In genomic region chr7:31251441-31251840, GRCh38 we compare ENCODE assay signal across 1 cellular context.
TF ChIP-seq lines count a peak whose summit lies in the region.

No MANE protein-coding gene starts in this region.

TF ChIP-seq in H1, 55 proteins besides CTCF, POLR2A, EP300 and RAD21 (continued from another document):
- no peak for TF ChIP-seq BRCA1 (IDR thresholded peaks at IDR 0.05; ENCODE audit: low read depth, low read length)
- no peak for TF ChIP-seq TEAD4 (IDR thresholded peaks at IDR 0.05; ENCODE audit: low read depth, low read length)
- TF ChIP-seq RXRA (IDR thresholded peaks at IDR 0.05; ENCODE audit: insufficient read depth, low read depth, low read length): no peak
- no peak for TF ChIP-seq SRF (IDR thresholded peaks at IDR 0.05; ENCODE audit: low read depth, low read length)
- TF ChIP-seq USF2 (IDR thresholded peaks at IDR 0.05; ENCODE audit: low read length): no peak
- no peak for TF ChIP-seq TAF1 (IDR thresholded peaks at IDR 0.05; ENCODE audit: low read depth, low read length)
- TF ChIP-seq FOSL1 (IDR thresholded peaks at IDR 0.05; ENCODE audit: insufficient read depth, low read depth, low read length): no peak
- TF ChIP-seq SAP30 (IDR thresholded peaks at IDR 0.05; ENCODE audit: insufficient read depth, insufficient replicate concordance, low read length): no peak
- no peak for TF ChIP-seq SIRT6 (IDR thresholded peaks at IDR 0.05; ENCODE audit: low read length)
- TF ChIP-seq POU5F1 (IDR thresholded peaks at IDR 0.05; ENCODE audit: low read depth, low read length): no peak
- TF ChIP-seq GABPA (IDR thresholded peaks at IDR 0.05; ENCODE audit: borderline replicate concordance, insufficient read depth, low read length): no peak
- TF ChIP-seq NRF1 (IDR thresholded peaks at IDR 0.05; ENCODE audit: low read depth, low read length): no peak
- no peak for TF ChIP-seq SP4 (IDR thresholded peaks at IDR 0.05; ENCODE audit: low read length)
- no peak for TF ChIP-seq SP2 (IDR thresholded peaks at IDR 0.05; ENCODE audit: low read length)
- no peak for TF ChIP-seq ZNF274 (IDR thresholded peaks at IDR 0.05; ENCODE audit: borderline replicate concordance, extremely low read depth, low read length)
